8 cellular contexts compared by ENCODE assay signal in the genomic region with DNA sequence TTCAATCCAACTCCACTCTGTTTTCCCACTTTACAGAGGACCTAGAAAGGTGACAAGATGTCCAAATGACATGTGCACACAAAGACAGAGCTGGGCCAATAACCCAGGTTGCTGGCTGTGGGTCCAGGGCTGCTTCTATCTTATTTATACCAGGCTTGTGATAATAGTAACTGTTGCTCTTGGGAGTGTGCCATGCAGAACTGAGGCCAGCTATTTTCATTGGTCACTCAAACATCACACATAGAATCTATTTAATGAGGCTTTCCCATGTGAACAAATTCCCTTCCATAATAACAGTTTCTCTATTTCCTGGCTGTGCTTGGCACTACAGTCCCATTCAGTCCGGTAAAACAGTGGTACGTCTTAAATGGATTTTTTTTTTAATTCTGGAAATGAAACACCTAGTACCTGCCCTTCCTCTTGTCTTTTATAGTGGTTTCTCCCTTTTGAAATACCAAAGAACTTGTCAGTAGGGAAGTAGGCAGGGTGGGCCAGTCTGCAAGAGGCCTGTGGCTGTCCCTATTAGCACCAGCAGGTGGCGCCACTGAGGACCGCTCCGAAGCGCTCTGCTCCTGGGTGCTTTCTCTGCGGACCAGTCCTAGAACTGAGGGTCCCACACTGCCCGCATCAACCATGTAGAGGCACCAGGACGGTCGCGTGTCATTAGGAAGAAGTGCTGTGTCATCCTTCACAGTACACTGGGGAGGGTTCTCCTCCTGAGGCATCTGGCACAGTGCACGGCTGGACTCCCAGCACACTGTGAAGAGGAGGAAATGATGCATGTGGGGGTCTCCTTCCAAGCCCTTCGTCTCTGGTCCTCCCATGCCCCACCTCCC. TPM values are rescaled to one million over a fixed set of nuclear protein-coding genes. Genes with fewer than 3 reads are reported as not detected.
DNase-seq lines count a peak whose midpoint lies in the region; ATAC-seq and TF ChIP-seq lines count a peak whose summit lies in the region.

No MANE protein-coding gene starts in this region.

- H3K27ac ChIP-seq in lung (ENCODE audit: low read depth in 1 of 2, low read length in 1 of 2) = no peak overlapping the region

- ATAC-seq in lung (ENCODE audit: insufficient read depth, low FRiP score) = no peak

- peaks cover 14% of the 10 kb centered on the region for H3K36me3 ChIP-seq in MG63
- H3K36me3 ChIP-seq in lung (ENCODE audit: control insufficient read depth in 2 of 2, insufficient read depth in 2 of 2, low read length in 2 of 2) = peaks cover 0 to 3% of the 10 kb centered on the region in 2 donors

- H3K4me1 ChIP-seq in lung (ENCODE audit: control insufficient read depth in 2 of 2, insufficient read depth in 2 of 2, low read length in 2 of 2) = peaks cover 0 to 3% of the 10 kb centered on the region in 2 donors

- no peaks in the 10 kb centered on the region for H3K9me3 Mint-ChIP-seq in chondrocyte (ENCODE audit: low read depth)

- no peaks in the 10 kb centered on the region for H3K27me3 ChIP-seq in MG63
- H3K27me3 ChIP-seq in lung (ENCODE audit: control insufficient read depth, insufficient read depth) = no peaks in the 10 kb centered on the region

- no peak overlapping the region for H3K4me3 Mint-ChIP-seq in chondrocyte (ENCODE audit: unreplicated experiment)

- TF ChIP-seq CTCF in chondrocyte (IDR thresholded peaks at IDR 0.05) (peak; percentile 90), lung (IDR thresholded peaks at IDR 0.05; ENCODE audit: control extremely low read depth, extremely low read depth) (peak; percentile 58)

- peaks cover 9% of the 10 kb centered on the region for H3K36me3 Mint-ChIP-seq in chondrocyte (ENCODE audit: low read depth)

- peaks cover 57% of the 10 kb centered on the region for H3K4me1 Mint-ChIP-seq in chondrocyte (ENCODE audit: low read depth)

- H3K9me3 ChIP-seq in MG63 (no peaks in the 10 kb centered on the region), lung (ENCODE audit: control insufficient read depth in 2 of 2, insufficient read depth in 1 of 2, low read length in 1 of 2) (no peaks in the 10 kb centered on the region)

- H3K27ac Mint-ChIP-seq in chondrocyte (ENCODE audit: unreplicated experiment) = peak overlapping the region; percentile 46

- DNase-seq in SIG-M5 treated with dmso at 0.1 percent for 504 hours (lab: John Stamatoyannopoulos, UW; ENCODE audit: unreplicated experiment) = peak; percentile 66
- DNase-seq in SIG-M5 (lab: John Stamatoyannopoulos, UW) = no peak
- peak; percentile 31 for DNase-seq in MG63
- peak; percentile 57 to 59 for DNase-seq in activated CD4-positive, alpha-beta T cell treated with anti-CD3 and anti-CD28 coated beads for 24 hours (ENCODE audit: low read depth in 2 of 2)
- no peak for DNase-seq in chondrocyte (ENCODE audit: low spot score)
- DNase-seq in lung (ENCODE audit: low spot score) = peak; percentile 49
- DNase-seq in stimulated activated CD8-positive, alpha-beta memory T cell treated with anti-CD3 and anti-CD28 coated beads, Interleukin-2, amount 100 ng/mL, for 1 hour (ENCODE audit: low read depth in 2 of 2) = peak; percentile 27 to 37
- DNase-seq in mesenteric fat pad (ENCODE audit: low spot score) = no peak

- H3K4me3 ChIP-seq in MG63 = no peak overlapping the region
- H3K4me3 ChIP-seq in lung = no peak overlapping the region

- H3K27me3 Mint-ChIP-seq in chondrocyte (ENCODE audit: low read depth) = no peaks in the 10 kb centered on the region

- 30 to 48% methylated on average over 13 of the region's 13 CpGs for WGBS in lung, 2 donors

RNA-seq across cellular contexts. Expression of a gene that starts 52.1 kb away (rescaled TPM):
- 5.2 and 5.8 TPM in 2 replicates for total RNA-seq in MG63 (2014; rRNA removed; shearing (Covaris generic); ENCODE audit: low replicate concordance)
- 30.8 to 33.5 TPM (median 32.8 TPM) in 3 replicates for total RNA-seq in chondrocyte
- total RNA-seq in lung = 10 to 100 TPM in 1 of 2 donors, 1 to 10 TPM in 1; 8.4 to 15.0 TPM
- polyA plus RNA-seq in lung = 1 to 10 TPM; 2.8 to 3.0 TPM
- 6.2 TPM for total RNA-seq in mesenteric fat pad

Comparison
In these comparisons a context has a peak if more than half of its experiments do, and no peak if none do; other contexts are left out.
1. DNase-seq: peak in SIG-M5 treated with dmso at 0.1 percent for 504 hours (single experiment), MG63 (single experiment), activated CD4-positive, alpha-beta T cell treated with anti-CD3 and anti-CD28 coated beads for 24 hours (2 of 2), lung (single experiment) and stimulated activated CD8-positive, alpha-beta memory T cell treated with anti-CD3 and anti-CD28 coated beads, Interleukin-2, amount 100 ng/mL, for 1 hour (2 of 2); none in SIG-M5 (single experiment), chondrocyte (single experiment) and mesenteric fat pad (single experiment).